In the genomic region with DNA sequence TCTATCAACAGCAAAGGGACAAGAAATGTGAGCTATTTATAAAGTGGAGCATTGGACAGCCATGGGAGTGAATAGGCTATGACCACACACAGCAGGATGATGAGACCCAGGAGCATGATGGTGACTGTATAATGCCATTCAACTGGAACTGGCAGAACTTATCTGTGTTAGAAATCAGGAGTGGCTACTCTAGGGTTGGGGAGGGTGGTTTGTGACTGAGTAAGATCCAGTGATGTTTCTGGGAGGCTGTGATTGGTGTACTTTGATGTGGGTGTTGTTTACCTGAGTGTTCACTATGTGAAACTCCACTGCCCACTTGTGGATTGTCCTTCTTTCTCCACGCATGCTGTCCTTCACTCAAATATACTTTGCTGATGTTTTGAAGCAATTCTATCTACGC, we compare ENCODE assay signal across 26 cellular contexts.
"Had no signal": no experiment of that assay in that cellular context is flagged by ENCODE, and none has a peak within 500 bp of the region (broad histone marks: within the 10 kb centered on the region; RNA-seq: fewer than 3 reads in every experiment).

No MANE protein-coding gene starts in this region.

- H3K27ac Mint-ChIP-seq: activated naive CD4-positive, alpha-beta T cell treated with anti-CD3 and anti-CD28 coated beads for 36 hours; endodermal cell; immature natural killer cell; memory B cell; T-helper 1 cell treated with Interleukin-12 subunit alpha and Interleukin-12 subunit beta and Interleukin-4 antibody, amounts not matched to agents 30 μg/mL and 1 μg/mL, for 36 hours had no signal

- H3K9ac ChIP-seq: parathyroid adenoma had no signal

- H3K36me3 Mint-ChIP-seq: memory B cell had no signal

- H3K79me2 ChIP-seq: parathyroid adenoma had no signal

- H3K9me3 Mint-ChIP-seq: memory B cell had no signal

- H3K36me3 ChIP-seq: right lobe of liver, uterus had no signal

- H2AFZ ChIP-seq: parathyroid adenoma had no signal

- H3K27me3 ChIP-seq: right lobe of liver, testis, uterus had no signal

- H3K4me3 ChIP-seq: right lobe of liver, smooth muscle cell, testis, uterus had no signal

- H3K27ac ChIP-seq: parathyroid adenoma, right lobe of liver, testis, uterus had no signal

- H3K4me1 ChIP-seq: parathyroid adenoma, right lobe of liver, testis, uterus had no signal

- H3K4me2 ChIP-seq: smooth muscle cell had no signal

- H3K9me3 ChIP-seq: testis had no signal

- DNase-seq: activated CD4-positive, alpha-beta T cell treated with anti-CD3 and anti-CD28 coated beads for 4 hours; activated CD4-positive, alpha-beta T cell treated with anti-CD3 and anti-CD28 coated beads, Interleukin-2, amount 50 U/mL, for 48 hours; activated CD4-positive, CD25-positive, alpha-beta regulatory T cell; activated CD8-positive, alpha-beta memory T cell treated with anti-CD3 and anti-CD28 coated beads, Interleukin-2, amount 50 U/mL, for 48 hours; activated naive CD4-positive, alpha-beta T cell treated with anti-CD3 and anti-CD28 coated beads for 36 hours; activated T-cell treated with anti-CD3 and anti-CD28 coated beads, Interleukin-2, amount 50 U/mL, for 4 hours; amygdala; cerebellar nuclear complex; cortex of kidney; endodermal cell; erythroblast; foreskin melanocyte; immature natural killer cell; left ventricle myocardium superior; nucleus accumbens; right lobe of liver; stimulated activated CD4-positive, alpha-beta T cell treated with anti-CD3 and anti-CD28 coated beads, Interleukin-15, amount 100 ng/mL, for 24 hours; stimulated activated CD4-positive, alpha-beta T cell treated with anti-CD3 and anti-CD28 coated beads, Interleukin-4, amount 100 ng/mL, for 1 hour; stimulated activated naive CD4-positive, alpha-beta T cell; testis; trophoblast cell; uterus had no signal

- ATAC-seq: activated T-cell treated with anti-CD3 and anti-CD28 coated beads, Interleukin-2, amount 50 U/mL, for 4 hours; left ventricle myocardium superior; right lobe of liver had no signal

- H3K4me1 Mint-ChIP-seq: endodermal cell had no signal

- H3K4me3 Mint-ChIP-seq: activated naive CD4-positive, alpha-beta T cell treated with anti-CD3 and anti-CD28 coated beads for 36 hours; activated T-cell treated with anti-CD3 and anti-CD28 coated beads, Interleukin-2, amount 50 U/mL, for 4 hours; endodermal cell; immature natural killer cell; memory B cell; T-helper 1 cell treated with Interleukin-12 subunit alpha and Interleukin-12 subunit beta and Interleukin-4 antibody, amounts not matched to agents 30 μg/mL and 1 μg/mL, for 36 hours had no signal
